ENCODE assay signal across 8 cellular contexts in the genomic region with DNA sequence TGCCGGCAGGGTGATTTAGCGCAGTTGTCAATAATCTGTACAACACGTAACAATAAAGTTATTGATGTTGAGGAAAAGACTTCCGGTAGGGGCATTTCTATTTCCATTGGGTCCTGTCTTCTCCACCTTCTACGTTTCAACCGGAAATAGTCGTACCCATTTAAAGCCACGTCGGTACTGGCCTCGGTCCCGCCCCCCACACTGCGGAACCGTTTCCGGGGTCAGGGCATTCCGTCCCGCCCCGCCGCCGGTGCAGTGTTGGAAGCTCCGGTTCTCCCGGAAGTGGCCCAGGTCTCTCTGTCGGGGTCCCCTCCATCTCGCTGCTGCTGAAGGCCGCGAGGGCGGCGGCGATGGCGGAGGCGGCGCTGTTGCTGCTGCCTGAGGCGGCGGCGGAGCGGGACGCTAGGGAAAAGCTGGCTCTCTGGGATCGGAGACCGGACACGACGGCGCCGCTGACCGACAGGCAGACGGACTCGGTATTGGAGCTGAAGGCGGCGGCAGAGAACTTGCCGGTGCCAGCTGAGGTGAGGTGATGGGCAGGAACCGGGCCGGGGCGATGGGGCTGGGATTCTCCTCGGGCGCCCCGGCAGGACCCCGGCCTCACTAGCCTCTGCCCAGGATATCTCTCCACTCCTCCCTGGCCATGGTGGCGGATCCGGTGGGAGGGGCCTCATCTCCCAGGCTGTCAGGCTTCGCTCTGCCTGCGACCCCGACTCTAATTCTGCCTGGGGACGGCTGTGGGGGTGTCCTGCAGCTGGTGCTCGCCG. TPM values are rescaled to one million over a fixed set of nuclear protein-coding genes. Genes with fewer than 3 reads are reported as not detected.
DNase-seq lines count a peak whose midpoint lies in the region; ATAC-seq, FAIRE-seq and TF ChIP-seq lines count a peak whose summit lies in the region.

Gene COG3, plus strand, starts transcription at position 253 of the 767 bp plus-strand sequence. Its CDS starts 98 bp downstream, at position 351.

- H3K36me3 ChIP-seq in ascending aorta (no peaks in the 10 kb centered on the region), right atrium auricular region (no peaks in the 10 kb centered on the region), psoas muscle (ENCODE audit: insufficient read depth in 1 of 2, low read depth in 1 of 2) (no peaks in the 10 kb centered on the region)

- H3K27me3 Mint-ChIP-seq in T-helper 2 cell treated with Interferon-gamma antibody and Interleukin-4, amounts not matched to agents 5 μg/mL and 100 μg/mL, for 36 hours (ENCODE audit: low read depth), result peaks cover 2% of the 10 kb centered on the region

- peak within 1 kb of the TSS; percentile 85 for H3K27ac Mint-ChIP-seq in T-helper 2 cell treated with Interferon-gamma antibody and Interleukin-4, amounts not matched to agents 5 μg/mL and 100 μg/mL, for 36 hours

- H3K36me3 Mint-ChIP-seq in T-helper 2 cell treated with Interferon-gamma antibody and Interleukin-4, amounts not matched to agents 5 μg/mL and 100 μg/mL, for 36 hours (ENCODE audit: low read depth), result peaks cover 21% of the 10 kb centered on the region

- peaks cover 3 to 18% of the 10 kb centered on the region in 2 donors for H3K4me1 ChIP-seq in ascending aorta
- peaks cover 0 to 44% of the 10 kb centered on the region in 2 donors for H3K4me1 ChIP-seq in right atrium auricular region
- peaks cover 45% of the 10 kb centered on the region for H3K4me1 ChIP-seq in psoas muscle

- H3K4me1 Mint-ChIP-seq in T-helper 2 cell treated with Interferon-gamma antibody and Interleukin-4, amounts not matched to agents 5 μg/mL and 100 μg/mL, for 36 hours (ENCODE audit: low read depth), result peaks cover 30% of the 10 kb centered on the region

- FAIRE-seq in urothelium cell line (lab: Jason Lieb, UNC), result no peak

- no peaks in the 10 kb centered on the region for H3K27me3 ChIP-seq in ascending aorta
- H3K27me3 ChIP-seq in right atrium auricular region, result no peaks in the 10 kb centered on the region
- no peaks in the 10 kb centered on the region for H3K27me3 ChIP-seq in psoas muscle (ENCODE audit: insufficient read depth in 3 of 3, low read length in 2 of 3)

- TF ChIP-seq CTCF in ascending aorta (IDR thresholded peaks at IDR 0.05) (peak in 1 of 3 experiments; percentile 37), right atrium auricular region (IDR thresholded peaks at IDR 0.05) (no peak), psoas muscle (IDR thresholded peaks at IDR 0.05) (peak; percentile 32)

- DNase-seq in NCI-H1930 (lab: John Stamatoyannopoulos, UW) (peak; percentile 94 to 97), ascending aorta (ENCODE audit: low spot score in 2 of 2) (peak; percentile 80 to 97), right atrium auricular region (ENCODE audit: low spot score) (peak; percentile 96), psoas muscle (peak; percentile 95 to 97), urothelium cell line (ENCODE audit: low spot score) (peak; percentile 89)
- DNase-seq in T-helper 2 cell treated with Interferon-gamma antibody and Interleukin-4, amounts not matched to agents 5 μg/mL and 100 μg/mL, for 36 hours (ENCODE audit: low spot score), result peak; percentile 96

- peak within 1 kb of the TSS; percentile 91 for H3K4me3 Mint-ChIP-seq in T-helper 2 cell treated with Interferon-gamma antibody and Interleukin-4, amounts not matched to agents 5 μg/mL and 100 μg/mL, for 36 hours

- no peaks in the 10 kb centered on the region for H3K9me3 Mint-ChIP-seq in T-helper 2 cell treated with Interferon-gamma antibody and Interleukin-4, amounts not matched to agents 5 μg/mL and 100 μg/mL, for 36 hours

- intact Hi-C loops in ascending aorta (cut with DNase I) (loop anchor here (1.0 to 10.0 kb wide), 4 partner anchors 47 to 120 kb away; partner anchors contain the start of genes SLC25A30 and TPT1), psoas muscle (cut with DNase I) (loop anchor here in 1 of 2 donors (2.0 to 5.0 kb wide), 2 partner anchors 48 to 94 kb away; partner anchors contain the start of gene SLC25A30)

- ATAC-seq in GM18502 (IDR thresholded peaks at IDR 0.05; ENCODE audit: poor library complexity, unreplicated experiment) (peak; percentile 94), HG02970 (IDR thresholded peaks at IDR 0.05; ENCODE audit: low FRiP score, unreplicated experiment) (peak; percentile 92), psoas muscle (peak; percentile 97 to 99 (median 98))

- H3K27ac ChIP-seq in ascending aorta (peak within 1 kb of the TSS; percentile 90 to 93), right atrium auricular region (peak within 1 kb of the TSS; percentile 91 to 97), psoas muscle (peak within 1 kb of the TSS; percentile 96)

- H3K9me3 ChIP-seq in ascending aorta (no peaks in the 10 kb centered on the region), right atrium auricular region (no peaks in the 10 kb centered on the region), psoas muscle (no peaks in the 10 kb centered on the region)

- WGBS in psoas muscle, 3 donors, result 0 to 1% (median 1%) methylated on average over 55 to 63 of the region's 63 CpGs

- H3K4me3 ChIP-seq in ascending aorta, result peak within 1 kb of the TSS; percentile 63 to 94
- peak within 1 kb of the TSS; percentile 87 to 97 for H3K4me3 ChIP-seq in right atrium auricular region
- peak within 1 kb of the TSS; percentile 92 for H3K4me3 ChIP-seq in psoas muscle

RNA-seq across cellular contexts. Expression of gene COG3, which starts in this region (rescaled TPM):
- total RNA-seq in ascending aorta (5.7 TPM), right atrium auricular region (10 to 100 TPM; 15.7 to 20.3 TPM), psoas muscle (10 to 100 TPM; 10.1 to 18.5 (median 13.8) TPM)
- polyA plus RNA-seq in psoas muscle, result 10 to 100 TPM in 2 of 3 donors, 1 to 10 TPM in 1; 7.5 to 19.1 (median 13.2) TPM

Comparison
In these comparisons a context has a peak if more than half of its experiments do, and no peak if none do; other contexts are left out.
1. Peak in every context shown above with its lines: DNase-seq, ATAC-seq, H3K4me3 ChIP-seq and H3K27ac ChIP-seq.